Comparison of ENCODE assay signal across 8 cellular contexts in the genomic region with DNA sequence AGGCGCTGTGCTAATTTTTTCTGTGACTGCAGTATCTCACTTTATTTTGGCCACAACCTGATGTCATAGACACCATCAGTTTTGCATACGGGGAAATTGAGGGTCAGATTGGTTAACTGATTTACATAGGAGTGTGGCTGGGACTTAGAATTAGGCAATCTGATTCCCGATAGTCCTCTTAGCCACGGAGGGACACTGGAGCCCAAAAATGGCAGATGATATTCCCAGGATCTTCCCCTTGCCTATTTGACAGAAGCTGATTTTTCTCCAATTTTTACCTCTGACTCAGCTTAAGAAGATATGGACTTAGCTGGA. TPM values are rescaled to one million over a fixed set of nuclear protein-coding genes. Genes with fewer than 3 reads are reported as not detected.
A peak's percentile ranks its signal among the peaks of the same experiment; 100 is the strongest.
DNase-seq lines count a peak whose midpoint lies in the region; TF ChIP-seq lines count a peak whose summit lies in the region.

No MANE protein-coding gene starts in this region.

- no peak overlapping the region for H3K27ac ChIP-seq in ovary

- H3K9me3 ChIP-seq in NT2/D1 (ENCODE audit: insufficient read depth, low read length), result no peaks in the 10 kb centered on the region
- no peaks in the 10 kb centered on the region for H3K9me3 ChIP-seq in endocrine pancreas (ENCODE audit: control insufficient read depth, low read length)
- H3K9me3 ChIP-seq in ovary, result no peaks in the 10 kb centered on the region

- H3K36me3 ChIP-seq in NT2/D1 (ENCODE audit: insufficient read depth, insufficient read length, low read length), result no peaks in the 10 kb centered on the region
- H3K36me3 ChIP-seq in endocrine pancreas (ENCODE audit: control insufficient read depth, insufficient read depth, low read length), result no peaks in the 10 kb centered on the region
- H3K36me3 ChIP-seq in ovary, result no peaks in the 10 kb centered on the region

- H3K27me3 ChIP-seq in NT2/D1 (ENCODE audit: insufficient read depth, insufficient read length), result peaks cover 44% of the 10 kb centered on the region
- H3K27me3 ChIP-seq in endocrine pancreas (ENCODE audit: control insufficient read depth, insufficient read depth, low read length), result no peaks in the 10 kb centered on the region
- H3K27me3 ChIP-seq in ovary, result no peaks in the 10 kb centered on the region

- peaks cover 5% of the 10 kb centered on the region for H3K4me1 ChIP-seq in NT2/D1 (ENCODE audit: insufficient read depth, insufficient read length)
- peaks cover 19% of the 10 kb centered on the region for H3K4me1 ChIP-seq in endocrine pancreas (ENCODE audit: control insufficient read depth, insufficient read depth, low read length)
- H3K4me1 ChIP-seq in ovary (ENCODE audit: insufficient read depth), result peaks cover 4% of the 10 kb centered on the region

- WGBS in ovary, 3 donors, result 12 to 15% (median 15%) methylated on average over 4 of the region's 4 CpGs

- TF ChIP-seq POLR2A in ovary (IDR thresholded peaks at IDR 0.05), result no peak

- no peak for TF ChIP-seq EP300 in ovary (IDR thresholded peaks at IDR 0.05)

- H3K4me3 ChIP-seq in NT2/D1 (ENCODE audit: insufficient read length, low read depth) (peak overlapping the region; percentile 74), endocrine pancreas (ENCODE audit: control insufficient read depth, insufficient read depth, low read length) (peak overlapping the region; percentile 95), ovary (peak overlapping the region; percentile 88)

- DNase-seq in NCI-H82 (lab: John Stamatoyannopoulos, UW), result peak; percentile 63
- DNase-seq in NCI-H82 treated with DMSO at 0.1 percent for 48 hours (lab: John Stamatoyannopoulos, UW; ENCODE audit: unreplicated experiment), result no peak
- DNase-seq in NT2/D1 (ENCODE audit: low read depth, low spot score), result no peak
- no peak for DNase-seq in ovary
- no peak for DNase-seq in C1 segment of cervical spinal cord (lab: John Stamatoyannopoulos, UW)
- DNase-seq in midbrain (lab: John Stamatoyannopoulos, UW), result no peak
- DNase-seq in dedifferentiated amniotic fluid mesenchymal stem cell (ENCODE audit: extremely low spot score), result no peak

- intact Hi-C loops in ovary (cut with DNase I), result no loop called here

- H3K9ac ChIP-seq in NT2/D1 (ENCODE audit: insufficient read length, low read depth), result no peak overlapping the region
- peak overlapping the region; percentile 42 for H3K9ac ChIP-seq in endocrine pancreas (ENCODE audit: control insufficient read depth, insufficient read depth, low read length)

- no peak for TF ChIP-seq CTCF in ovary (IDR thresholded peaks at IDR 0.05)

RNA-seq across cellular contexts. Expression of a gene that starts 1.3 kb away (rescaled TPM):
- total RNA-seq in ovary, result 10 to 100 TPM; 24.4 to 53.8 (median 30.8) TPM
- 10 to 100 TPM in 1 of 2 donors, 1 to 10 TPM in 1; 8.6 to 18.9 TPM for polyA plus RNA-seq in ovary

RNA-seq across cellular contexts. Expression of a gene that starts 46.2 kb away (rescaled TPM):
- total RNA-seq in ovary, result under 1 TPM in 1 of 7 donors, not detected in 6; 0.36 TPM
- not detected for polyA plus RNA-seq in ovary
